ENCODE assay signal across 8 cellular contexts in the genomic region with DNA sequence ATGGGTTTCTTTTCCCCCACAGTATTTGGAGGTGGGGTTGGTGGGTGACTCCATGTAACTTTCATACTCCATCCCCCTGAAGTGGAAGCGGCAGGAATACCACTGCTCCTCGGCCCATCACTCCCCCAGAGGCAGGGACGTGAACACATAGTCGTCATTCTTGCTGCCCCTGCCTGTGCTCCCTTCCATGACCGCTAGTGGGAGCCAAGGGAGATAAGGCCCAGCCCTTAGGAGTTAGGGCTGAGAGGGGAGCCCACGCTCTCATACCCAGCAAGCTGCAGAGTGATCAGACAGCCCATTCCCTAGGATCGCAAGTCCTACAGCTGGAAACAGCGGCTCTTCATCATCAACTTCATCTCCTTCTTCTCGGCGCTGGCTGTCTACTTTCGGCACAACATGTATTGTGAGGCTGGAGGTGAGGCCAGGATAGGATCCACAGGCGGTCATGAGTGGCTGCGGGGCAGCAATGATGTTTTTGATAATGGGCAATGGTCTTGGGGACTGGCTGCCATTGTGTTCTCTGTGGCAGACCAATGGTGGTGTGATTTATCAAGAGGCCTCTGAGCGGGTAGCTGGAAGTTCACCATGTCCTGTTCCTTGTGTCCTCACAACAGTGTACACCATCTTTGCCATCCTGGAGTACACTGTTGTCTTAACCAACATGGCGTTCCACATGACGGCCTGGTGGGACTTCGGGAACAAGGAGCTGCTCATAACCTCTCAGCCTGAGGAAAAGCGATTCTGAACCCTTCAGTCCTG. TPM values are rescaled to one million over a fixed set of nuclear protein-coding genes. Genes with fewer than 3 reads are reported as not detected.
A peak's percentile ranks its signal among the peaks of the same experiment; 100 is the strongest.
DNase-seq lines count a peak whose midpoint lies in the region; ATAC-seq, FAIRE-seq and TF ChIP-seq lines count a peak whose summit lies in the region.

No MANE protein-coding gene starts in this region.

- DNase-seq in CD1c-positive myeloid dendritic cell (ENCODE audit: extremely low spot score) (peak; percentile 82), GM19239 (ENCODE audit: insufficient read length, low spot score) (peak; percentile 79), SW480 (ENCODE audit: low spot score) (peak; percentile 33), coronary artery (ENCODE audit: low spot score) (no peak)
- peak; percentile 82 for DNase-seq in activated naive CD8-positive, alpha-beta T cell treated with anti-CD3 and anti-CD28 coated beads, Interleukin-2, amount 10 ng/mL, durations not matched to agents 7 days and 5 days
- DNase-seq in stimulated activated CD4-positive, alpha-beta T cell treated with anti-CD3 and anti-CD28 coated beads, Interleukin-2, amount 100 ng/mL, for 48 hours, result peak; percentile 83 to 84

- peaks cover 8% of the 10 kb centered on the region for H3K36me3 Mint-ChIP-seq in activated naive CD8-positive, alpha-beta T cell treated with anti-CD3 and anti-CD28 coated beads, Interleukin-2, amount 10 ng/mL, durations not matched to agents 7 days and 5 days

- peak; percentile 82 for ATAC-seq in HG03442 (IDR thresholded peaks at IDR 0.05; ENCODE audit: unreplicated experiment)
- ATAC-seq in activated naive CD8-positive, alpha-beta T cell treated with anti-CD3 and anti-CD28 coated beads, Interleukin-2, amount 10 ng/mL, durations not matched to agents 7 days and 5 days (ENCODE audit: low read depth), result peak; percentile 90

- FAIRE-seq in GM19239 (lab: Jason Lieb, UNC), result peak; percentile 98

- POLR2A ChIA-PET in activated naive CD8-positive, alpha-beta T cell treated with anti-CD3 and anti-CD28 coated beads, Interleukin-2, amount 10 ng/mL, durations not matched to agents 7 days and 5 days (lab: Charles Lee), result interaction anchor here (0.5 to 3.3 kb wide), 5 partner anchors 11 to 76 kb away, joined by 4 to 26 read pairs (median 8); partner anchors contain the start of genes RHOG and STIM1

- peaks cover 37% of the 10 kb centered on the region for H3K4me1 Mint-ChIP-seq in activated naive CD8-positive, alpha-beta T cell treated with anti-CD3 and anti-CD28 coated beads, Interleukin-2, amount 10 ng/mL, durations not matched to agents 7 days and 5 days

- no peak for TF ChIP-seq CTCF in coronary artery (IDR thresholded peaks at IDR 0.05)

- H3K27ac ChIP-seq in iPS-20b (ENCODE audit: low read length) (peak overlapping the region; percentile 13), coronary artery (no peak overlapping the region)

- no peak overlapping the region for H3K9ac ChIP-seq in iPS-20b (ENCODE audit: low read depth, low read length)

- peaks cover 22% of the 10 kb centered on the region for H3K4me1 ChIP-seq in iPS-20b (ENCODE audit: insufficient read depth, low read length)

- peak overlapping the region; percentile 60 for H3K27ac Mint-ChIP-seq in activated naive CD8-positive, alpha-beta T cell treated with anti-CD3 and anti-CD28 coated beads, Interleukin-2, amount 10 ng/mL, durations not matched to agents 7 days and 5 days

- H3K9me3 ChIP-seq in iPS-20b (ENCODE audit: insufficient read depth, low read depth, low read length), result no peaks in the 10 kb centered on the region

- no peaks in the 10 kb centered on the region for H3K27me3 ChIP-seq in iPS-20b (ENCODE audit: insufficient read depth, low read length)

- H3K9me3 Mint-ChIP-seq in activated naive CD8-positive, alpha-beta T cell treated with anti-CD3 and anti-CD28 coated beads, Interleukin-2, amount 10 ng/mL, durations not matched to agents 7 days and 5 days, result no peaks in the 10 kb centered on the region

- no peak overlapping the region for H3K4me3 ChIP-seq in iPS-20b (ENCODE audit: low read length)
- H3K4me3 ChIP-seq in coronary artery, result no peak overlapping the region

- no peaks in the 10 kb centered on the region for H3K27me3 Mint-ChIP-seq in activated naive CD8-positive, alpha-beta T cell treated with anti-CD3 and anti-CD28 coated beads, Interleukin-2, amount 10 ng/mL, durations not matched to agents 7 days and 5 days

- no peak overlapping the region for H3K4me3 Mint-ChIP-seq in activated naive CD8-positive, alpha-beta T cell treated with anti-CD3 and anti-CD28 coated beads, Interleukin-2, amount 10 ng/mL, durations not matched to agents 7 days and 5 days

- peaks cover 35% of the 10 kb centered on the region for H3K36me3 ChIP-seq in iPS-20b (ENCODE audit: insufficient read depth, low read depth, low read length)

RNA-seq across cellular contexts. Expression of gene RHOG, which starts 15.9 kb away (rescaled TPM):
- 100 to 1,000 TPM; 154 to 159 TPM for total RNA-seq in activated naive CD8-positive, alpha-beta T cell treated with anti-CD3 and anti-CD28 coated beads, Interleukin-2, amount 10 ng/mL, durations not matched to agents 7 days and 5 days

RNA-seq across cellular contexts. Expression of gene PGAP2, which starts 16.5 kb away (rescaled TPM):
- 10 to 100 TPM; 21.8 to 22.7 TPM for total RNA-seq in activated naive CD8-positive, alpha-beta T cell treated with anti-CD3 and anti-CD28 coated beads, Interleukin-2, amount 10 ng/mL, durations not matched to agents 7 days and 5 days

RNA-seq across cellular contexts. Expression of gene NUP98, which starts 27.5 kb away (rescaled TPM):
- total RNA-seq in activated naive CD8-positive, alpha-beta T cell treated with anti-CD3 and anti-CD28 coated beads, Interleukin-2, amount 10 ng/mL, durations not matched to agents 7 days and 5 days, result 10 to 100 TPM; 91.4 to 96.7 TPM

RNA-seq across cellular contexts. Expression of gene STIM1, which starts 30.6 kb away (rescaled TPM):
- total RNA-seq in activated naive CD8-positive, alpha-beta T cell treated with anti-CD3 and anti-CD28 coated beads, Interleukin-2, amount 10 ng/mL, durations not matched to agents 7 days and 5 days, result 100 to 1,000 TPM in 1 of 2 experiments, 10 to 100 TPM in 1; 98.8 to 101 TPM
